Comparison of ENCODE assay signal across 8 cellular contexts in genomic region chr2:96868555-96869280, GRCh38. TPM values are rescaled to one million over a fixed set of nuclear protein-coding genes. Genes with fewer than 3 reads are reported as not detected.
DNase-seq lines count a peak whose midpoint lies in the region; ATAC-seq and TF ChIP-seq lines count a peak whose summit lies in the region.

No MANE protein-coding gene starts in this region.

- H3K4me3 ChIP-seq in Jurkat, Clone E6-1 (ENCODE audit: low read length): peak overlapping the region; percentile 64
- peak overlapping the region; percentile 87 for H3K4me3 ChIP-seq in SJSA1
- H3K4me3 ChIP-seq in heart right ventricle: peak overlapping the region; percentile 72 to 100 (median 98)
- H3K4me3 ChIP-seq in parathyroid adenoma (ENCODE audit: low read depth, low read length): peak overlapping the region; percentile 59

- peak overlapping the region; percentile 84 for H3K4me2 ChIP-seq in parathyroid adenoma (ENCODE audit: low read length)

- H3K9ac ChIP-seq in parathyroid adenoma: peak overlapping the region; percentile 69

- H3K36me3 Mint-ChIP-seq in CD14-positive monocyte: peaks cover 15% of the 10 kb centered on the region in 2 donors

- 0% methylated on average over 51 to 76 of the region's 76 CpGs for WGBS in heart right ventricle, 2 donors

- H3K36me3 ChIP-seq in SJSA1: peaks cover 50% of the 10 kb centered on the region
- H3K36me3 ChIP-seq in heart right ventricle: peaks cover 6 to 45% (median 30%) of the 10 kb centered on the region in 9 donors
- H3K36me3 ChIP-seq in parathyroid adenoma (ENCODE audit: control insufficient read depth, insufficient read depth, low read length): no peaks in the 10 kb centered on the region

- H3K27me3 ChIP-seq in SJSA1 (replicated peaks) (peaks cover 4% of the 10 kb centered on the region; the same call in 1 of the 2 replicates), heart right ventricle (peaks cover 0 to 56% (median 0%) of the 10 kb centered on the region in 7 donors), parathyroid adenoma (ENCODE audit: control insufficient read depth, insufficient read depth, low read length) (no peaks in the 10 kb centered on the region)

- intact Hi-C loops in CD14-positive monocyte (cut with micrococcal nuclease) (no loop called here), heart right ventricle (cut with DNase I) (loop anchor here in 5 of 10 donors (1.0 to 5.0 kb wide), 5 partner anchors 38 to 48 kb away; no protein-coding TSS in a partner anchor)

- ATAC-seq in heart right ventricle: peak; percentile 70 to 80 (median 75)
- ATAC-seq in GM19328 (IDR thresholded peaks at IDR 0.05; ENCODE audit: unreplicated experiment): no peak

- TF ChIP-seq CTCF in CD14-positive monocyte (IDR thresholded peaks at IDR 0.05): peak; percentile 59
- peak; percentile 44 to 77 (median 69) for TF ChIP-seq CTCF in heart right ventricle (IDR thresholded peaks at IDR 0.05)
- peak; percentile 84 for TF ChIP-seq CTCF in parathyroid adenoma (IDR thresholded peaks at IDR 0.05)

- H3K9me3 ChIP-seq in SJSA1 (replicated peaks) (0 out of 2 replicates have a peak, but pooled peaks cover 4% of the 10 kb centered on the region), heart right ventricle (no peaks in the 10 kb centered on the region), parathyroid adenoma (ENCODE audit: control insufficient read depth, low read length) (no peaks in the 10 kb centered on the region)

- H3K4me1 Mint-ChIP-seq in CD14-positive monocyte: peaks cover 41% of the 10 kb centered on the region

- H3K27ac Mint-ChIP-seq in CD14-positive monocyte: peak overlapping the region in 1 of 7 donors; percentile 78

- H3K79me2 ChIP-seq in parathyroid adenoma: peaks cover 2% of the 10 kb centered on the region

- peak overlapping the region; percentile 83 for H3K27ac ChIP-seq in SJSA1
- peak overlapping the region; percentile 87 to 100 (median 100) for H3K27ac ChIP-seq in heart right ventricle
- H3K27ac ChIP-seq in parathyroid adenoma: peak overlapping the region; percentile 83

- DNase-seq in CD14-positive monocyte (ENCODE audit: low spot score) (no peak), GM19238 (ENCODE audit: insufficient read length, low spot score) (peak; percentile 90), SJSA1 (ENCODE audit: low read depth in 1 of 2, low spot score in 2 of 2) (peak; percentile 80 to 94), amniotic stem cell (lab: John Stamatoyannopoulos, UW) (peak; percentile 82), heart right ventricle (peak; percentile 90 to 93)
- DNase-seq in Jurkat, Clone E6-1 (ENCODE audit: low read depth, low spot score): peak; percentile 24

- H3K4me1 ChIP-seq in SJSA1 (replicated peaks): peaks cover 24% of the 10 kb centered on the region
- peaks cover 16 to 82% (median 72%) of the 10 kb centered on the region in 9 donors for H3K4me1 ChIP-seq in heart right ventricle
- H3K4me1 ChIP-seq in parathyroid adenoma: peaks cover 10% of the 10 kb centered on the region

- peaks cover 57 to 91% (median 59%) of the 10 kb centered on the region in 3 donors for H3K27me3 Mint-ChIP-seq in CD14-positive monocyte (ENCODE audit: low read depth in 3 of 3)

- H3K9me3 Mint-ChIP-seq in CD14-positive monocyte: peaks cover 0 to 18% (median 2%) of the 10 kb centered on the region in 7 donors

- peak overlapping the region; percentile 80 to 91 for H3K4me3 Mint-ChIP-seq in CD14-positive monocyte

- peak overlapping the region; percentile 94 for H2AFZ ChIP-seq in parathyroid adenoma

RNA-seq across cellular contexts. Expression of gene SEMA4C, which starts 1.2 kb away (rescaled TPM):
- polyA plus RNA-seq in CD14-positive monocyte (under 1 TPM; 0.08 to 0.21 TPM), heart right ventricle (10 to 100 TPM; 14.1 to 18.0 TPM)
- polyA plus RNA-seq in Jurkat, Clone E6-1 (2012; ENCODE audit: insufficient read depth, insufficient read length): 12.0 TPM
- 23.0 and 23.4 TPM in 2 replicates for total RNA-seq in SJSA1 (2014; rRNA removed; shearing (Covaris generic))
- 10 to 100 TPM; 16.2 to 43.8 (median 24.5) TPM for total RNA-seq in heart right ventricle

RNA-seq across cellular contexts. Expression of gene ANKRD39, which starts 10.9 kb away (rescaled TPM):
- 1 to 10 TPM; 9.0 to 9.7 TPM for polyA plus RNA-seq in CD14-positive monocyte
- polyA plus RNA-seq in Jurkat, Clone E6-1 (2012; ENCODE audit: insufficient read depth, insufficient read length): 40.2 TPM
- 16.3 and 21.5 TPM in 2 replicates for total RNA-seq in SJSA1 (2014; rRNA removed; shearing (Covaris generic))
- 10 to 100 TPM; 14.2 to 19.2 (median 15.9) TPM for total RNA-seq in heart right ventricle
- 10 to 100 TPM; 18.7 to 26.5 TPM for polyA plus RNA-seq in heart right ventricle

RNA-seq across cellular contexts. Expression of gene ANKRD23, which starts 24.9 kb away (rescaled TPM):
- polyA plus RNA-seq in CD14-positive monocyte (not detected), heart right ventricle (10 to 100 TPM in 1 of 2 donors, under 1 TPM in 1; 0.96 to 17.9 TPM)
- 4.7 TPM for polyA plus RNA-seq in Jurkat, Clone E6-1 (2012; ENCODE audit: insufficient read depth, insufficient read length)
- 2.5 and 3.4 TPM in 2 replicates for total RNA-seq in SJSA1 (2014; rRNA removed; shearing (Covaris generic))
- 10 to 100 TPM in 7 of 10 donors, 1 to 10 TPM in 3; 2.6 to 40.0 (median 14.5) TPM for total RNA-seq in heart right ventricle

RNA-seq across cellular contexts. Expression of gene CNNM3, which starts 52.6 kb away (rescaled TPM):
- polyA plus RNA-seq in CD14-positive monocyte: 1 to 10 TPM; 1.2 to 4.9 TPM
- polyA plus RNA-seq in Jurkat, Clone E6-1 (2012; ENCODE audit: insufficient read depth, insufficient read length): 24.5 TPM
- 3.0 and 5.3 TPM in 2 replicates for total RNA-seq in SJSA1 (2014; rRNA removed; shearing (Covaris generic))
- 10 to 100 TPM in 8 of 10 donors, 1 to 10 TPM in 2; 7.4 to 18.3 (median 13.8) TPM for total RNA-seq in heart right ventricle
- polyA plus RNA-seq in heart right ventricle: 1 to 10 TPM; 4.0 to 8.3 TPM
